Comparison of ENCODE assay signal across 8 cellular contexts in genomic region chr11:67792242-67792990, GRCh38.
A peak's percentile ranks its signal among the peaks of the same experiment; 100 is the strongest.
DNase-seq lines count a peak whose midpoint lies in the region; ATAC-seq, FAIRE-seq and TF ChIP-seq lines count a peak whose summit lies in the region.
"Not testable (repeated sequence)": the region's sequence is repeated elsewhere in the genome, so short reads cannot be mapped to it uniquely, and the experiment has no call there.

No MANE protein-coding gene starts in this region.

- H3K27me3 Mint-ChIP-seq in activated T-cell treated with anti-CD3 and anti-CD28 coated beads, Interleukin-2, amount 50 U/mL, for 24 hours, result not testable (repeated sequence)

- H3K9me3 Mint-ChIP-seq in activated T-cell treated with anti-CD3 and anti-CD28 coated beads, Interleukin-2, amount 50 U/mL, for 24 hours, result not testable (repeated sequence)

- peak; percentile 51 for TF ChIP-seq RAD21 in SK-N-SH (IDR thresholded peaks at IDR 0.05; ENCODE audit: low read length)

- not testable (repeated sequence) for H4K20me1 ChIP-seq in SK-N-SH (ENCODE audit: insufficient read depth); keratinocyte (ENCODE audit: control insufficient read depth, extremely low read depth, insufficient read depth, low read length)

- not testable (repeated sequence) for FAIRE-seq in keratinocyte (lab: Jason Lieb, UNC)

- H3K36me3 Mint-ChIP-seq in activated T-cell treated with anti-CD3 and anti-CD28 coated beads, Interleukin-2, amount 50 U/mL, for 24 hours (ENCODE audit: low read depth), result not testable (repeated sequence)

- H3K4me1 ChIP-seq in SK-N-SH (ENCODE audit: control insufficient read depth in 1 of 2, insufficient read depth in 2 of 2, low read depth in 1 of 2, low read length in 1 of 2); keratinocyte (ENCODE audit: control insufficient read depth, extremely low read depth, insufficient read depth, low read length); upper lobe of left lung: not testable (repeated sequence)

- not testable (repeated sequence) for H3K9me2 ChIP-seq in SK-N-SH

- TF ChIP-seq POLR2A in NB4 (IDR thresholded peaks at IDR 0.05; ENCODE audit: extremely low read depth, insufficient read length); upper lobe of left lung (IDR thresholded peaks at IDR 0.05): not testable (repeated sequence)

- H3F3A ChIP-seq in SK-N-SH (replicated peaks; ENCODE audit: insufficient read depth), result not testable (repeated sequence)

- H3K4me3 Mint-ChIP-seq in activated T-cell treated with anti-CD3 and anti-CD28 coated beads, Interleukin-2, amount 50 U/mL, for 24 hours, result not testable (repeated sequence)

- not testable (repeated sequence) for H3K4me3 ChIP-seq in NB4 (ENCODE audit: low read depth, low read length); SK-N-SH (ENCODE audit: low read depth in 2 of 2, low read length in 1 of 2); dorsolateral prefrontal cortex; keratinocyte (ENCODE audit: control insufficient read depth in 2 of 3, extremely low read depth in 1 of 3, insufficient read depth in 2 of 3, low read depth in 1 of 3, low read length in 3 of 3); retinal pigment epithelial cell (ENCODE audit: low read length); upper lobe of left lung

- H3K9ac ChIP-seq in SK-N-SH; keratinocyte (ENCODE audit: control insufficient read depth, extremely low read depth, insufficient read depth, low read length): not testable (repeated sequence)

- dilution Hi-C loops in keratinocyte (cut with MboI; ENCODE audit: extremely low pct_ligation_motif_present, low sequenced_read_pairs), result not testable (repeated sequence)

- 38% methylated on average over 23 of the region's 27 CpGs for WGBS in SK-N-SH (ENCODE audit: low lambda C conversion rate)
- 30% methylated on average over 26 to 27 of the region's 27 CpGs for WGBS in upper lobe of left lung, 2 donors

- POLR2A ChIA-PET in GM10248 (lab: Yijun Ruan, JAX); SK-N-SH (lab: Yijun Ruan, JAX): not testable (repeated sequence)

- not testable (repeated sequence) for TF ChIP-seq EP300 in SK-N-SH (IDR thresholded peaks at IDR 0.05; ENCODE audit: borderline replicate concordance in 1 of 2, low read depth in 1 of 2, low read length in 1 of 2); upper lobe of left lung (IDR thresholded peaks at IDR 0.05)

- TF ChIP-seq CTCF in GM10248 (IDR thresholded peaks at IDR 0.05; ENCODE audit: control extremely low read depth, extremely low read depth, low read depth, missing control alignments) (peak; percentile 47), NB4 (IDR thresholded peaks at IDR 0.05; ENCODE audit: low read depth, low read length) (peak; percentile 48), SK-N-SH (IDR thresholded peaks at IDR 0.05) (peak; percentile 63), dorsolateral prefrontal cortex (IDR thresholded peaks at IDR 0.05 in 54 of 56, conservative IDR thresholded peaks at IDR 0.05 in 2 of 56; ENCODE audit: low read depth in 1 of 56, partially characterized antibody in 56 of 56) (peak; percentile 28 to 74 (median 62)), keratinocyte (optimal IDR thresholded peaks at IDR 0.05 in 1 of 3, IDR thresholded peaks at IDR 0.05 in 1 of 3, conservative IDR thresholded peaks at IDR 0.05 in 1 of 3; ENCODE audit: extremely low read depth in 1 of 3, insufficient read depth in 2 of 3, low read length in 3 of 3) (peak in 2 of 3 experiments; percentile 44 to 48), retinal pigment epithelial cell (conservative IDR thresholded peaks at IDR 0.05; ENCODE audit: low read depth, low read length) (peak; percentile 52), upper lobe of left lung (IDR thresholded peaks at IDR 0.05) (peak; percentile 30 to 61 (median 54))

- H3K9me1 ChIP-seq in keratinocyte (ENCODE audit: control insufficient read depth, extremely low read depth, insufficient read depth, low read length), result not testable (repeated sequence)

- CTCF ChIA-PET in GM10248 (lab: Yijun Ruan, JAX), result interaction anchor here (0.9 kb wide), 2 partner anchors 11 to 163 kb away, joined by 3 to 4 read pairs; partner anchors contain the start of gene NUDT8
- CTCF ChIA-PET in SK-N-SH (lab: Yijun Ruan, JAX), result interaction anchor here (0.6 to 1.5 kb wide), 4 partner anchors 23 to 198 kb away, joined by 3 to 5 read pairs (median 3); no protein-coding TSS in a partner anchor

- not testable (repeated sequence) for H3K79me2 ChIP-seq in SK-N-SH (ENCODE audit: insufficient read depth); keratinocyte (ENCODE audit: control insufficient read depth, insufficient read depth, low read length)

- intact Hi-C loops in dorsolateral prefrontal cortex (cut with DNase I), result not testable (repeated sequence)

- not testable (repeated sequence) for H2AFZ ChIP-seq in SK-N-SH (ENCODE audit: low read depth); keratinocyte (ENCODE audit: control insufficient read depth, low read length)

- DNase-seq in GM10248 (ENCODE audit: extremely low spot score); NB4 (ENCODE audit: low read depth); SK-N-SH; keratinocyte (ENCODE audit: low read depth, low spot score); retinal pigment epithelial cell (ENCODE audit: low read depth): not testable (repeated sequence)
- DNase-seq in activated T-cell treated with anti-CD3 and anti-CD28 coated beads, Interleukin-2, amount 50 U/mL, for 24 hours, result peak; percentile 73
- DNase-seq in dorsolateral prefrontal cortex (peak in 7 of 10 donors; percentile 32 to 69 (median 67)), upper lobe of left lung (peak in 1 of 2 donors; percentile 45)

- not testable (repeated sequence) for H3K9me3 ChIP-seq in SK-N-SH; keratinocyte (ENCODE audit: control insufficient read depth, low read depth, low read length); upper lobe of left lung

- H3K27me3 ChIP-seq in SK-N-SH (ENCODE audit: insufficient read depth); dorsolateral prefrontal cortex; keratinocyte (ENCODE audit: control insufficient read depth, extremely low read depth, insufficient read depth, low read length); upper lobe of left lung: not testable (repeated sequence)

- H3K4me1 Mint-ChIP-seq in activated T-cell treated with anti-CD3 and anti-CD28 coated beads, Interleukin-2, amount 50 U/mL, for 24 hours (ENCODE audit: low read depth), result peaks cover 11% of the 10 kb centered on the region

- H3K27ac ChIP-seq in SK-N-SH (ENCODE audit: low read depth in 2 of 2, low read length in 1 of 2); dorsolateral prefrontal cortex; keratinocyte (ENCODE audit: control insufficient read depth, insufficient read depth, low read length); upper lobe of left lung: not testable (repeated sequence)

- ATAC-seq in upper lobe of left lung (ENCODE audit: low FRiP score in 2 of 2), result not testable (repeated sequence)

- not testable (repeated sequence) for H3K36me3 ChIP-seq in SK-N-SH (replicated peaks in 1 of 2; ENCODE audit: control insufficient read depth in 1 of 2, insufficient read depth in 2 of 2, low read length in 1 of 2); keratinocyte (ENCODE audit: control insufficient read depth in 2 of 2, extremely low read depth in 1 of 2, insufficient read depth in 2 of 2, low read length in 2 of 2); upper lobe of left lung

- H3K27ac Mint-ChIP-seq in activated T-cell treated with anti-CD3 and anti-CD28 coated beads, Interleukin-2, amount 50 U/mL, for 24 hours, result not testable (repeated sequence)

- H3K4me2 ChIP-seq in SK-N-SH; keratinocyte (ENCODE audit: control insufficient read depth, extremely low read depth, insufficient read depth, low read depth, low read length): not testable (repeated sequence)
